8 cellular contexts compared by ENCODE assay signal in genomic region chr19:45403781-45404556, GRCh38. TPM values are rescaled to one million over a fixed set of nuclear protein-coding genes. Genes with fewer than 3 reads are reported as not detected.
DNase-seq lines count a peak whose midpoint lies in the region; ATAC-seq, FAIRE-seq and TF ChIP-seq lines count a peak whose summit lies in the region.

No MANE protein-coding gene starts in this region.

- FAIRE-seq in K562 (lab: Jason Lieb, UNC) = peak; percentile 77

- ATAC-seq in K562 = peak; percentile 50

- H3K79me2 ChIP-seq in K562 (ENCODE audit: control insufficient read depth, insufficient read depth, low read length) = peaks cover 44% of the 10 kb centered on the region

- peak; percentile 58 for TF ChIP-seq CTCF in HFF-Myc (IDR thresholded peaks at IDR 0.05; ENCODE audit: low read depth, low read length, missing control alignments)
- TF ChIP-seq CTCF in K562 (IDR thresholded peaks at IDR 0.05 in 2 of 3, conservative IDR thresholded peaks at IDR 0.05 in 1 of 3; ENCODE audit: insufficient read depth in 2 of 3, low read depth in 1 of 3, low read length in 3 of 3) = peak; percentile 74 to 86 (median 80)
- peak; percentile 78 for TF ChIP-seq CTCF in kidney epithelial cell (IDR thresholded peaks at IDR 0.05; ENCODE audit: insufficient read depth, low read length, poor library complexity, severe bottlenecking)

- H3K36me3 ChIP-seq in K562 (ENCODE audit: control insufficient read depth, insufficient read depth, low read length) (peaks cover 11% of the 10 kb centered on the region; the same call in 2 of the 3 replicates), kidney epithelial cell (ENCODE audit: control insufficient read depth, insufficient read depth, low read length) (no peaks in the 10 kb centered on the region)

- DNase-seq in CD1c-positive myeloid dendritic cell (ENCODE audit: extremely low spot score) (peak; percentile 39), HFF-Myc (ENCODE audit: extremely low read depth, low read depth) (no peak), T-helper 1 cell (peak in 4 of 5 donors; percentile 37 to 71 (median 48)), K562 (ENCODE audit: extremely low read depth in 1 of 4, low spot score in 3 of 4) (peak; percentile 71 to 89 (median 78)), kidney epithelial cell (ENCODE audit: low read depth) (no peak), epidermal melanocyte (ENCODE audit: insufficient read length, low spot score) (no peak), KBM-7 (no peak)
- peak; percentile 55 to 68 for DNase-seq in stimulated activated CD8-positive, alpha-beta memory T cell treated with anti-CD3 and anti-CD28 coated beads, Interleukin-15, amount 100 ng/mL, for 48 hours (ENCODE audit: low read depth in 2 of 2)

- no peaks in the 10 kb centered on the region for H3K9me3 ChIP-seq in K562 (replicated peaks; ENCODE audit: control insufficient read depth, insufficient read depth, low read depth, low read length)

- intact Hi-C loops in K562 (cut with micrococcal nuclease) = loop anchor here (2.0 kb wide), 2 partner anchors 21 to 33 kb away; partner anchors contain the start of gene ERCC2

- 3% methylated on average over 23 of the region's 25 CpGs for WGBS in K562 (ENCODE audit: insufficient coverage, low coverage, missing lambda C conversion rate)

- H3K27ac ChIP-seq in K562 (ENCODE audit: extremely low read depth, low read depth, low read length) = peak overlapping the region; percentile 98

- no TSS peak for BruUV-seq in K562 (replicated peaks; lab: Mats Ljungman, UMichigan)

- H2AFZ ChIP-seq in K562 (ENCODE audit: low read depth, low read length) = peak overlapping the region; percentile 99

- no peaks in the 10 kb centered on the region for H4K20me1 ChIP-seq in K562 (replicated peaks; ENCODE audit: control insufficient read depth, insufficient read depth, low read length)

- TF ChIP-seq EP300 in K562 (IDR thresholded peaks at IDR 0.05; ENCODE audit: low read length) = no peak

- peak overlapping the region; percentile 91 for H3K4me2 ChIP-seq in K562 (ENCODE audit: insufficient read depth, low read length)

- TF ChIP-seq POLR2A in K562 (conservative IDR thresholded peaks at IDR 0.05) = no peak

- H3K9me1 ChIP-seq in K562 (ENCODE audit: control insufficient read depth, insufficient read depth, low read length) = no peaks in the 10 kb centered on the region

- peak; percentile 35 to 54; a peak in 3 of 4 replicates for TF ChIP-seq RAD21 in K562 (CRISPR knock-in tag; conservative IDR thresholded peaks at IDR 0.05 in 1 of 2, IDR thresholded peaks at IDR 0.05 in 1 of 2)

- CTCF ChIA-PET in K562 (lab: Yijun Ruan, JAX; ENCODE audit: low intra/inter-chr PET ratio) = interaction anchor here (4.0 kb wide), 1 partner anchor 75 kb away, joined by 16 read pairs; no protein-coding TSS in a partner anchor

- H3K4me3 ChIP-seq in HFF-Myc (replicated peaks; ENCODE audit: low read depth, low read length) (peak overlapping the region; percentile 82), K562 (peak overlapping the region; percentile 78), kidney epithelial cell (ENCODE audit: low read depth, low read length) (peak overlapping the region; percentile 86)

- POLR2A ChIA-PET in K562 (lab: Yijun Ruan, JAX) = interaction anchor here (0.6 to 3.6 kb wide), 9 partner anchors 10 to 424 kb away, joined by 3 to 14 read pairs (median 3); partner anchors contain the start of gene FOSB

- peaks cover 22 to 61% of the 10 kb centered on the region in 2 experiments; a peak in 4 of 5 replicates for H3K4me1 ChIP-seq in K562 (replicated peaks in 1 of 2; ENCODE audit: control insufficient read depth in 2 of 2, insufficient read depth in 2 of 2, low read length in 2 of 2)

- H3K27me3 ChIP-seq in K562 (ENCODE audit: control insufficient read depth in 2 of 2, insufficient read depth in 2 of 2, low read length in 2 of 2) (no peaks in the 10 kb centered on the region), kidney epithelial cell (ENCODE audit: control insufficient read depth, insufficient read depth, low read length) (no peaks in the 10 kb centered on the region)

- H3K9ac ChIP-seq in K562 (ENCODE audit: insufficient read depth in 1 of 2, low read depth in 2 of 2, low read length in 2 of 2) = peak overlapping the region; percentile 96 to 97

- in situ Hi-C loops in K562 (cut with MboI) = no loop called here
- in situ Hi-C loops in KBM-7 (cut with MboI; ENCODE audit: low pct_unique_long_range_greater_than_20kb, low sequenced_read_pairs) = no loop called here

RNA-seq across cellular contexts. Expression of gene PPP1R13L, which starts 0.9 kb away (rescaled TPM):
- 13.7 and 25.0 TPM in 2 replicates for total RNA-seq in K562 (2011; cell fraction: chromatin; rRNA removed; ENCODE audit: low replicate concordance)
- 14.5 and 17.6 TPM in 2 replicates for total RNA-seq in K562 (2011; cell fraction: nucleolus; rRNA removed)
- total RNA-seq in K562 (2011; cell fraction: nucleoplasm; rRNA removed) = 15.8 and 21.6 TPM in 2 replicates
- 2.3 TPM in 2 replicates for total RNA-seq in K562 (2014; rRNA removed)
- 0.84 and 1.0 TPM in 2 replicates for total RNA-seq in K562 (2014; rRNA removed; fragmentation: Illumina TruSeq; extraction: Trizol)
- total RNA-seq in K562 (2015; rRNA removed; fragmentation: Illumina TruSeq; extraction: Trizol) = 0.83 and 0.94 TPM in 2 replicates
- total RNA-seq in K562 (2021) = 4.5 and 6.7 TPM in 2 replicates
- polyA plus RNA-seq in K562 (2011; rRNA removed) = 2.0 and 6.6 TPM in 2 replicates
- 2.6 and 3.5 TPM in 2 replicates for polyA plus RNA-seq in K562 (2011; cell fraction: cytosol; rRNA removed)
- polyA plus RNA-seq in K562 (2011; cell fraction: nucleus; rRNA removed) = 16.5 and 21.1 TPM in 2 replicates
- polyA plus RNA-seq in K562 (2012) = 7.4 and 23.3 TPM in 2 replicates
- 2.7 and 3.6 TPM in 2 replicates for polyA plus RNA-seq in K562 (2014; fragmentation: Illumina TruSeq; extraction: Trizol)
- polyA plus RNA-seq in K562 (2014; fragmentation: Nextera tagmentation; extraction: Ambion mirVana) = under 1 TPM; 0.32 to 0.82 TPM
- 1.7 and 3.7 TPM in 2 replicates for polyA plus RNA-seq in K562 (2014; rRNA removed)
- polyA minus RNA-seq in K562 (2011; rRNA and poly(A)+ RNA removed) = 1.6 and 2.6 TPM in 2 replicates
- 2.4 and 7.6 TPM in 2 replicates for polyA minus RNA-seq in K562 (2011; cell fraction: cytosol; rRNA and poly(A)+ RNA removed)
- 3.1 and 6.1 TPM in 2 replicates for polyA minus RNA-seq in K562 (2011; cell fraction: nucleus; rRNA and poly(A)+ RNA removed)
- 30.9 and 34.5 TPM in 2 replicates for total RNA-seq in kidney epithelial cell

RNA-seq across cellular contexts. Expression of gene POLR1G, which starts 2.5 kb away (rescaled TPM):
- 7.5 and 14.6 TPM in 2 replicates for total RNA-seq in K562 (2011; cell fraction: chromatin; rRNA removed; ENCODE audit: low replicate concordance)
- total RNA-seq in K562 (2011; cell fraction: nucleolus; rRNA removed) = 11.1 and 14.3 TPM in 2 replicates
- 9.8 and 10.3 TPM in 2 replicates for total RNA-seq in K562 (2011; cell fraction: nucleoplasm; rRNA removed)
- total RNA-seq in K562 (2014; rRNA removed) (36.6 and 50.6 TPM in 2 replicates), K562 (2014; rRNA removed; fragmentation: Illumina TruSeq; extraction: Trizol) (19.7 and 22.7 TPM in 2 replicates), K562 (2015; rRNA removed; fragmentation: Illumina TruSeq; extraction: Trizol) (50.1 and 51.0 TPM in 2 replicates), K562 (2021) (27.4 and 32.1 TPM in 2 replicates), kidney epithelial cell (18.0 and 24.4 TPM in 2 replicates)
- polyA plus RNA-seq in K562 (2011; rRNA removed) (8.5 and 9.7 TPM in 2 replicates), K562 (2014; fragmentation: Illumina TruSeq; extraction: Trizol) (32.6 and 37.4 TPM in 2 replicates), K562 (2014; fragmentation: Nextera tagmentation; extraction: Ambion mirVana) (1 to 10 TPM; 3.0 to 6.4 TPM), K562 (2014; rRNA removed) (29.2 and 31.7 TPM in 2 replicates)
- 11.0 and 17.1 TPM in 2 replicates for polyA plus RNA-seq in K562 (2011; cell fraction: cytosol; rRNA removed)
- 3.6 and 6.6 TPM in 2 replicates for polyA plus RNA-seq in K562 (2011; cell fraction: nucleus; rRNA removed)
- polyA plus RNA-seq in K562 (2012) = 5.1 and 14.9 TPM in 2 replicates
- polyA minus RNA-seq in K562 (2011; rRNA and poly(A)+ RNA removed) = 4.5 and 4.9 TPM in 2 replicates
- polyA minus RNA-seq in K562 (2011; cell fraction: cytosol; rRNA and poly(A)+ RNA removed) = 12.2 and 12.9 TPM in 2 replicates
- 3.0 and 3.8 TPM in 2 replicates for polyA minus RNA-seq in K562 (2011; cell fraction: nucleus; rRNA and poly(A)+ RNA removed)

RNA-seq across cellular contexts. Expression of gene ERCC1, which starts 19.7 kb away (rescaled TPM):
- total RNA-seq in K562 (2011; cell fraction: chromatin; rRNA removed; ENCODE audit: low replicate concordance) = 39.0 and 101 TPM in 2 replicates
- 64.0 and 74.7 TPM in 2 replicates for total RNA-seq in K562 (2011; cell fraction: nucleolus; rRNA removed)
- total RNA-seq in K562 (2011; cell fraction: nucleoplasm; rRNA removed) = 56.7 and 74.6 TPM in 2 replicates
- 87.1 and 89.4 TPM in 2 replicates for total RNA-seq in K562 (2014; rRNA removed)
- total RNA-seq in K562 (2014; rRNA removed; fragmentation: Illumina TruSeq; extraction: Trizol) = 31.1 and 37.7 TPM in 2 replicates
- total RNA-seq in K562 (2015; rRNA removed; fragmentation: Illumina TruSeq; extraction: Trizol) = 49.9 and 57.3 TPM in 2 replicates
- 75.1 and 75.5 TPM in 2 replicates for total RNA-seq in K562 (2021)
- polyA plus RNA-seq in K562 (2011; rRNA removed) = 60.0 and 67.5 TPM in 2 replicates
- 85.4 and 165 TPM in 2 replicates for polyA plus RNA-seq in K562 (2011; cell fraction: cytosol; rRNA removed)
- polyA plus RNA-seq in K562 (2011; cell fraction: nucleus; rRNA removed) = 90.3 and 164 TPM in 2 replicates
- polyA plus RNA-seq in K562 (2012) = 61.5 and 139 TPM in 2 replicates
- polyA plus RNA-seq in K562 (2014; fragmentation: Illumina TruSeq; extraction: Trizol) = 70.3 and 86.8 TPM in 2 replicates
- 10 to 100 TPM in 1 of 2 experiments, 1 to 10 TPM in 1; 9.3 to 17.0 TPM for polyA plus RNA-seq in K562 (2014; fragmentation: Nextera tagmentation; extraction: Ambion mirVana)
- polyA plus RNA-seq in K562 (2014; rRNA removed) = 92.6 and 95.8 TPM in 2 replicates
- 19.6 and 33.4 TPM in 2 replicates for polyA minus RNA-seq in K562 (2011; rRNA and poly(A)+ RNA removed)
- polyA minus RNA-seq in K562 (2011; cell fraction: cytosol; rRNA and poly(A)+ RNA removed) = 57.8 and 74.6 TPM in 2 replicates
- polyA minus RNA-seq in K562 (2011; cell fraction: nucleus; rRNA and poly(A)+ RNA removed) = 37.8 and 41.3 TPM in 2 replicates
- total RNA-seq in kidney epithelial cell = 67.1 and 79.5 TPM in 2 replicates

RNA-seq across cellular contexts. Expression of gene ERCC2, which starts 33.6 kb away (rescaled TPM):
- 133 and 285 TPM in 2 replicates for total RNA-seq in K562 (2011; cell fraction: chromatin; rRNA removed; ENCODE audit: low replicate concordance)
- 121 and 134 TPM in 2 replicates for total RNA-seq in K562 (2011; cell fraction: nucleolus; rRNA removed)
- 92.9 and 95.2 TPM in 2 replicates for total RNA-seq in K562 (2011; cell fraction: nucleoplasm; rRNA removed)
- total RNA-seq in K562 (2014; rRNA removed) (26.4 and 29.8 TPM in 2 replicates), K562 (2014; rRNA removed; fragmentation: Illumina TruSeq; extraction: Trizol) (12.0 and 15.0 TPM in 2 replicates), K562 (2015; rRNA removed; fragmentation: Illumina TruSeq; extraction: Trizol) (12.9 and 13.9 TPM in 2 replicates), K562 (2021) (55.9 and 57.7 TPM in 2 replicates), kidney epithelial cell (18.5 and 28.6 TPM in 2 replicates)
- polyA plus RNA-seq in K562 (2011; rRNA removed) (23.4 and 52.4 TPM in 2 replicates), K562 (2014; fragmentation: Illumina TruSeq; extraction: Trizol) (28.5 and 32.7 TPM in 2 replicates), K562 (2014; fragmentation: Nextera tagmentation; extraction: Ambion mirVana) (1 to 10 TPM; 2.2 to 2.4 TPM), K562 (2014; rRNA removed) (31.1 and 31.6 TPM in 2 replicates)
- 23.5 and 48.2 TPM in 2 replicates for polyA plus RNA-seq in K562 (2011; cell fraction: cytosol; rRNA removed)
- 142 and 172 TPM in 2 replicates for polyA plus RNA-seq in K562 (2011; cell fraction: nucleus; rRNA removed)
- polyA plus RNA-seq in K562 (2012) = 37.7 and 45.1 TPM in 2 replicates
- polyA minus RNA-seq in K562 (2011; rRNA and poly(A)+ RNA removed) = 51.5 and 54.5 TPM in 2 replicates
- 26.8 and 33.6 TPM in 2 replicates for polyA minus RNA-seq in K562 (2011; cell fraction: cytosol; rRNA and poly(A)+ RNA removed)
- 37.0 and 57.0 TPM in 2 replicates for polyA minus RNA-seq in K562 (2011; cell fraction: nucleus; rRNA and poly(A)+ RNA removed)

Comparison
In these comparisons a context has a peak if more than half of its experiments do, and no peak if none do; other contexts are left out.
1. DNase-seq: peak in CD1c-positive myeloid dendritic cell (single experiment), T-helper 1 cell (4 of 5), K562 (4 of 4) and stimulated activated CD8-positive, alpha-beta memory T cell treated with anti-CD3 and anti-CD28 coated beads, Interleukin-15, amount 100 ng/mL, for 48 hours (2 of 2); none in HFF-Myc (single experiment), kidney epithelial cell (single experiment), epidermal melanocyte (single experiment) and KBM-7 (single experiment).
2. Peak in every context shown above with its lines, with median percentiles within 50 percentile points of each other: H3K4me3 ChIP-seq and CTCF ChIP-seq.